In the genomic region with DNA sequence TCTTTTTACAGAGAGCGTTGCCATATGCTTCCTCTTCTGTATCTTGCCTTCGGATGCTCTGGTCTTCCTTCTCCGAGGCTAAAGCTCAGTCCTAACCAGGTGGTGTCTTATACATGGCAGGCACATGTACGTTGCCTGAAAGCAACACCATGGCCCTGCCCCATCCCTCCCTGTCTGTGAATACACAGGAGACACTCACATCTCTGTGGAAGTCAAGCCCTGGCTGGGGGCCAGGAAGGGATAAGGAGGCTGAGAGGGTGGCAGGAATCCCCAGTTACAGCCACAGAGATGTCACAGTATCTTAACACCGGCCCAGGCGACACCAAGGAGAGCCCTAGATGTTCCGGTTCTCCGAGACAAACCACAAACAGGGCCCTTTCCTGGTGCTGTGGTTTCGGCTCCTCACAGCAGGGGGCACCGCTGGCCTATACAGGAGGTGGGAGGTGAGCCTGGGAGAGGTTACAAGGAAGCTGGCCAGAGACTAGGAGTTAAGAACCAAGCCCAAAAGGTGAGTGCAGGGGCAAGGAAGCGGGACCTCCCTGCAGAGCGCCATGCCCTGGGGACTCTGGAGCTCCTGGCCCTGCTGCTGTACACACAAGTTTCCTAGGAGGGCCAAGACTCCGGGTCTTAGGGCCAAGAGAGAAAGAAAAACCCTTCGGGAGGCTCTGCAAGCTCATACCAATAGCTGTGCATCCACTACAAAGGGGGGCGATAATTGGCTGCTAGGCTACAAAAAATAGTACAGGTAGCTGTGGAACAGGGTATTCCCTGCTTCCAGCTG, we compare ENCODE assay signal across 8 cellular contexts. TPM values are rescaled to one million over a fixed set of nuclear protein-coding genes. Genes with fewer than 3 reads are reported as not detected.
DNase-seq lines count a peak whose midpoint lies in the region; ATAC-seq and TF ChIP-seq lines count a peak whose summit lies in the region.

No MANE protein-coding gene starts in this region.

- H3K4me3 ChIP-seq in HAP-1 (no peak overlapping the region), hepatocyte (no peak overlapping the region), smooth muscle cell (no peak overlapping the region)

- no peak for DNase-seq in CD14-positive monocyte (ENCODE audit: low spot score)
- peak; percentile 27 to 80 for DNase-seq in HAP-1 (ENCODE audit: low spot score in 2 of 2)
- peak; percentile 57 for DNase-seq in NOMO-1 treated with dmso at 0.1 percent for 144 hours (lab: John Stamatoyannopoulos, UW; ENCODE audit: unreplicated experiment)
- peak; percentile 46 for DNase-seq in amniotic epithelial cell (ENCODE audit: low read depth)
- peak; percentile 85 for DNase-seq in hepatocyte (ENCODE audit: low spot score)
- peak; percentile 11 for DNase-seq in smooth muscle cell (lab: John Stamatoyannopoulos, UW; ENCODE audit: unreplicated experiment)

- H4K20me1 ChIP-seq in hepatocyte (ENCODE audit: insufficient read depth, poor library complexity, severe bottlenecking): no peaks in the 10 kb centered on the region
- H4K20me1 ChIP-seq in smooth muscle cell (ENCODE audit: low read depth): no peaks in the 10 kb centered on the region

- H3K9me3 Mint-ChIP-seq in CD14-positive monocyte: peaks cover 0 to 5% (median 0%) of the 10 kb centered on the region in 7 donors

- H3K27ac ChIP-seq in hepatocyte (no peak overlapping the region), smooth muscle cell (ENCODE audit: low read depth) (no peak overlapping the region)

- ATAC-seq in HG02981 (IDR thresholded peaks at IDR 0.05; ENCODE audit: unreplicated experiment) (no peak), GM19328 (IDR thresholded peaks at IDR 0.05; ENCODE audit: unreplicated experiment) (no peak)

- H3K27me3 ChIP-seq in HAP-1 (ENCODE audit: low read depth) (no peaks in the 10 kb centered on the region), hepatocyte (no peaks in the 10 kb centered on the region), smooth muscle cell (ENCODE audit: low read depth) (no peaks in the 10 kb centered on the region)

- H3K4me1 Mint-ChIP-seq in CD14-positive monocyte: peaks cover 11% of the 10 kb centered on the region

- peaks cover 2 to 21% (median 8%) of the 10 kb centered on the region in 3 donors for H3K27me3 Mint-ChIP-seq in CD14-positive monocyte (ENCODE audit: low read depth in 3 of 3)

- H2AFZ ChIP-seq in hepatocyte (peak overlapping the region; percentile 32), smooth muscle cell (ENCODE audit: low read depth) (peak overlapping the region; percentile 71)

- H3K36me3 ChIP-seq in HAP-1 (replicated peaks) (no peaks in the 10 kb centered on the region), hepatocyte (replicated peaks; ENCODE audit: insufficient read depth, low read depth) (no peaks in the 10 kb centered on the region), smooth muscle cell (ENCODE audit: low read depth) (no peaks in the 10 kb centered on the region)

- 49% methylated on average over 15 of the region's 15 CpGs for WGBS in hepatocyte (ENCODE audit: low lambda C conversion rate, missing lambda C conversion rate)
- 58% methylated on average over 15 of the region's 15 CpGs for WGBS in smooth muscle cell (ENCODE audit: low lambda C conversion rate)

- H3K79me2 ChIP-seq in hepatocyte (no peaks in the 10 kb centered on the region), smooth muscle cell (ENCODE audit: low read depth) (no peaks in the 10 kb centered on the region)

- H3K4me1 ChIP-seq in HAP-1 (no peaks in the 10 kb centered on the region), hepatocyte (ENCODE audit: insufficient read depth) (no peaks in the 10 kb centered on the region), smooth muscle cell (ENCODE audit: low read depth) (no peaks in the 10 kb centered on the region)

- H3K4me3 Mint-ChIP-seq in CD14-positive monocyte: peak overlapping the region in 1 of 2 donors; percentile 48

- no peaks in the 10 kb centered on the region for H3K9me3 ChIP-seq in HAP-1
- H3K9me3 ChIP-seq in hepatocyte (ENCODE audit: low read depth): no peaks in the 10 kb centered on the region
- H3K9me3 ChIP-seq in smooth muscle cell (replicated peaks; ENCODE audit: low read depth): no peaks in the 10 kb centered on the region

- H3K4me2 ChIP-seq in hepatocyte (no peak overlapping the region), smooth muscle cell (no peak overlapping the region)

- peak overlapping the region in 1 of 7 donors; percentile 37 for H3K27ac Mint-ChIP-seq in CD14-positive monocyte

- no peaks in the 10 kb centered on the region for H3K36me3 Mint-ChIP-seq in CD14-positive monocyte

- H3K9ac ChIP-seq in smooth muscle cell (ENCODE audit: low read depth): no peak overlapping the region

- TF ChIP-seq CTCF in CD14-positive monocyte (IDR thresholded peaks at IDR 0.05) (peak; percentile 29), hepatocyte (IDR thresholded peaks at IDR 0.05; ENCODE audit: poor library complexity) (peak; percentile 80), smooth muscle cell (IDR thresholded peaks at IDR 0.05; ENCODE audit: borderline replicate concordance, insufficient read depth, poor library complexity, severe bottlenecking) (peak; percentile 62)

- in situ Hi-C loops in HAP-1 (cut with MboI; ENCODE audit: low sequenced_read_pairs): loop anchor here (10.0 kb wide), 1 partner anchor 135 kb away; no protein-coding TSS in a partner anchor

- intact Hi-C loops in CD14-positive monocyte (cut with micrococcal nuclease): loop anchor here in 1 of 2 donors (10.0 kb wide), 1 partner anchor 195 kb away; no protein-coding TSS in a partner anchor

- H3K9me2 ChIP-seq in hepatocyte (replicated peaks; ENCODE audit: insufficient read depth): no peaks in the 10 kb centered on the region

- H3F3A ChIP-seq in smooth muscle cell (ENCODE audit: low read depth): no peaks in the 10 kb centered on the region

RNA-seq across cellular contexts. Expression of a gene that starts 41.7 kb away (rescaled TPM):
- polyA plus RNA-seq in CD14-positive monocyte (not detected), hepatocyte (0.83 TPM in 1 of 2 replicates, not detected in the other), smooth muscle cell (0.08 TPM in 1 of 2 replicates, not detected in the other)
- total RNA-seq in hepatocyte (1.1 and 1.2 TPM in 2 replicates), smooth muscle cell (not detected in 2 replicates)

Comparison
In these comparisons a context has a peak if more than half of its experiments do, and no peak if none do; other contexts are left out.
1. CTCF ChIP-seq: peak in every context shown above with its lines; median percentile 80 in hepatocyte; 62 in smooth muscle cell; 29 in CD14-positive monocyte.